Comparison of ENCODE assay signal across 1 cellular context in genomic region chr6:3389390-3390167, GRCh38.
A peak's percentile ranks its signal among the peaks of the same experiment; 100 is the strongest.
TF ChIP-seq lines count a peak whose summit lies in the region.

No MANE protein-coding gene starts in this region.

TF ChIP-seq in HepG2, 621 proteins besides CTCF, POLR2A, EP300 and RAD21 (continued from another document):
- 0 out of 2 replicates have a peak, but pooled peaks have one; percentile 11 for TF ChIP-seq ZNF687 (CRISPR knock-in tag; IDR thresholded peaks at IDR 0.05)
- no peak for TF ChIP-seq FOXJ3 (CRISPR knock-in tag; IDR thresholded peaks at IDR 0.05; ENCODE audit: borderline replicate concordance)
- TF ChIP-seq KLF11 (CRISPR knock-in tag; IDR thresholded peaks at IDR 0.05), result no peak
- TF ChIP-seq, protein P1, sequence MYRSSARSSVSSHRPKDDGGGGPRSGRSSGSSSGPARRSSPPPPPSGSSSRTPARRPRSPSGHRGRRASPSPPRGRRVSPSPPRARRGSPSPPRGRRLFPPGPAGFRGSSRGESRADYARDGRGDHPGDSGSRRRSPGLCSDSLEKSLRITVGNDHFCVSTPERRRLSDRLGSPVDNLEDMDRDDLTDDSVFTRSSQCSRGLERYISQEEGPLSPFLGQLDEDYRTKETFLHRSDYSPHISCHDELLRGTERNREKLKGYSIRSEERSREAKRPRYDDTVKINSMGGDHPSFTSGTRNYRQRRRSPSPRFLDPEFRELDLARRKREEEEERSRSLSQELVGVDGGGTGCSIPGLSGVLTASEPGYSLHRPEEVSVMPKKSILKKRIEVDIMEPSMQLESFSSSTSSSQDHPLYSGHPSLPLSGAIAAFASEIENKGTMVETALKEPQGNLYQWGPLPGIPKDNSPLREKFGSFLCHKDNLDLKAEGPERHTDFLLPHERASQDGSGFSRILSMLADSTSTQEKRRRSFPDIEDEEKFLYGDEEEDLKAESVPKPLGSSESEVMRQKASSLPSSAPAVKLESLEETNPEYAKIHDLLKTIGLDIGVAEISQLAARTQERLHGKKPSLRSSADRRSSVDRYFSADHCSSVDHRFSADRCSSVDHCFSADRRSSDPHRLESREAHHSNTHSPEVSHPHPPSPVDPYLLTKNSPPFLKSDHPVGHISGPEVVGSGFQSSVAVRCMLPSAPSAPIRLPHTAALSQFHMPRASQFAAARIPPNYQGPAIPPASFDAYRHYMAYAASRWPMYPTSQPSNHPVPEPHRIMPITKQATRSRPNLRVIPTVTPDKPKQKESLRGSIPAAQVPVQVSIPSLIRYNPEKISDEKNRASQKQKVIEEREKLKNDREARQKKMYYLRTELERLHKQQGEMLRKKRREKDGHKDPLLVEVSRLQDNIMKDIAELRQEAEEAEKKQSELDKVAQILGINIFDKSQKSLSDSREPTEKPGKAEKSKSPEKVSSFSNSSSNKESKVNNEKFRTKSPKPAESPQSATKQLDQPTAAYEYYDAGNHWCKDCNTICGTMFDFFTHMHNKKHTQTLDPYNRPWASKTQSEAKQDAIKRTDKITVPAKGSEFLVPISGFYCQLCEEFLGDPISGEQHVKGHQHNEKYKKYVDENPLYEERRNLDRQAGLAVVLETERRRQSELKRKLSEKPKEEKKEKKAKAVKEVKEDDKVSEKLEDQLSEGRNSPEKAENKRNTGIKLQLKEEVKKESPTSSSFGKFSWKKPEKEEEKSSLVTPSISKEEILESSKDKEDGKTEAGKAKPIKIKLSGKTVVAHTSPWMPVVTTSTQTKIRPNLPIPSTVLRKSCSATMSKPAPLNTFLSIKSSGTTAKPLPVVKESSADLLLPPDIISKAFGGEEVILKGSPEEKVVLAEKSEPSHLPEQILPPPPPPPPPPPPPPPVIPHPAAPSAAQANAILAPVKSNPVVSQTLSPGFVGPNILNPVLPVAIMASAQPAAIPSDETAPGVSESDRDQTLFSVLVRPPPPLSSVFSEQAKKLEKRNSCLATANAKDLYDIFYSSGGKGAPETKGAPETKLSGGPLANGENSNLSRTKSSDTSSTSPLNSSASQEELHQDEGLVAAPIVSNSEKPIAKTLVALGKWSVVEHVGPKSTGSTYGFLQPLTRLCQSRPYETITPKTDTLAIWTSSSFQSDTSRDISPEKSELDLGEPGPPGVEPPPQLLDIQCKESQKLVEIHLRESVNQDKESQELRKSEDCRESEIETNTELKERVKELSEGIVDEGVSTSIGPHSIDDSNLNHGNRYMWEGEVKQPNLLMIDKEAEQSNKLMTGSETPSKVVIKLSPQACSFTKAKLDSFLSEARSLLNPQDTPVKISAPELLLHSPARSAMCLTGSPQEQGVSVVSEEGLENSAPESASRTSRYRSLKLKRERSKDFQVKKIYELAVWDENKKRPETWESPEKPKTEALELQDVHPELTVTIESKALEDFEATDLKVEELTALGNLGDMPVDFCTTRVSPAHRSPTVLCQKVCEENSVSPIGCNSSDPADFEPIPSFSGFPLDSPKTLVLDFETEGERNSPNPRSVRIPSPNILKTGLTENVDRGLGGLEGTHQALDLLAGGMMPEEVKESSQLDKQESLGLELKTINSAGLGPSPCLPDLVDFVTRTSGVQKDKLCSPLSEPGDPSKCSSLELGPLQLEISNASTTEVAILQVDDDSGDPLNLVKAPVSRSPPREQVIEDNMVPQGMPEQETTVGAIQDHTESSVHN (CRISPR knock-in tag; IDR thresholded peaks at IDR 0.05), result 0 out of 2 replicates have a peak, but pooled peaks have one; percentile 44
- TF ChIP-seq ATF7 (IDR thresholded peaks at IDR 0.05), result peak; percentile 85
- no peak for TF ChIP-seq ATF7 (CRISPR knock-in tag; IDR thresholded peaks at IDR 0.05)
- TF ChIP-seq GPBP1L1 (CRISPR knock-in tag; IDR thresholded peaks at IDR 0.05), result no peak
- TF ChIP-seq ZNF18 (CRISPR knock-in tag; IDR thresholded peaks at IDR 0.05; ENCODE audit: insufficient replicate concordance), result no peak
